20 cellular contexts compared by ENCODE assay signal in genomic region chr2:39409697-39410389, GRCh38. TPM values are rescaled to one million over a fixed set of nuclear protein-coding genes. Genes with fewer than 3 reads are reported as not detected.
DNase-seq lines count a peak whose midpoint lies in the region; ATAC-seq and TF ChIP-seq lines count a peak whose summit lies in the region.
"Had no signal": no experiment of that assay in that cellular context is flagged by ENCODE, and none has a peak within 500 bp of the region (broad histone marks: within the 10 kb centered on the region; RNA-seq: fewer than 3 reads in every experiment).

No MANE protein-coding gene starts in this region.

- no peak for DNase-seq in Right ventricle myocardium superior
- no peak for DNase-seq in right atrium auricular region (ENCODE audit: low spot score)
- peak in 1 of 2 experiments; percentile 28 for DNase-seq in SJSA1 (ENCODE audit: low read depth in 1 of 2, low spot score in 2 of 2)
- DNase-seq in left ventricle myocardium superior, result no peak
- no peak for DNase-seq in medulla oblongata (ENCODE audit: extremely low spot score)
- no peak for DNase-seq in HEK293T (ENCODE audit: extremely low spot score)
- DNase-seq in 8988T, result no peak
- DNase-seq: activated gamma-delta T cell; aorta; CD8-positive, alpha-beta T cell; DND-41; foreskin keratinocyte; NCI-H1930; NCI-H446; posterior cingulate gyrus; stimulated activated CD4-positive, alpha-beta T cell treated with anti-CD3 and anti-CD28 coated beads, Interleukin-15, amount 100 ng/mL, for 24 hours; stimulated activated naive CD8-positive, alpha-beta T cell treated with anti-CD3 and anti-CD28 coated beads, Interleukin-15, Interleukin-2, amounts not matched to agents 100 U/mL and 50 U/mL, for 24 hours; T-helper 9 cell had no signal

- no peaks in the 10 kb centered on the region for H3K36me3 ChIP-seq in right atrium auricular region
- no peaks in the 10 kb centered on the region for H3K36me3 ChIP-seq in SJSA1
- H3K36me3 ChIP-seq: SJCRH30 had no signal

- TF ChIP-seq CTCF in right atrium auricular region (IDR thresholded peaks at IDR 0.05), result no peak

- H3K27ac ChIP-seq in right atrium auricular region (no peak overlapping the region), SJSA1 (peak overlapping the region; percentile 64)
- H3K27ac ChIP-seq: SJCRH30 had no signal

- H3K4me3 ChIP-seq in right atrium auricular region (no peak overlapping the region), SJSA1 (no peak overlapping the region)
- H3K4me3 ChIP-seq: SJCRH30 had no signal

- H3K9me3 ChIP-seq in right atrium auricular region (no peaks in the 10 kb centered on the region), SJSA1 (replicated peaks) (no peaks in the 10 kb centered on the region)

- intact Hi-C loops in Right ventricle myocardium superior (cut with DNase I) (no loop called here), left ventricle myocardium superior (cut with micrococcal nuclease) (no loop called here)

- CTCF ChIA-PET in HEK293T (lab: Yijun Ruan, JAX), result no interaction called here

- POLR2A ChIA-PET in HEK293T (lab: Yijun Ruan, JAX), result interaction anchor here (1.6 kb wide), 1 partner anchor 27 kb away, joined by 4 read pairs; the partner anchor contains the start of gene MAP4K3

- ATAC-seq in Right ventricle myocardium superior (ENCODE audit: poor library complexity), result peak; percentile 37
- ATAC-seq in left ventricle myocardium superior, result peak; percentile 43
- ATAC-seq in HG03045 (IDR thresholded peaks at IDR 0.05; ENCODE audit: unreplicated experiment), result no peak
- ATAC-seq: CD8-positive, alpha-beta T cell; foreskin keratinocyte had no signal

- H3K4me1 ChIP-seq in right atrium auricular region (peaks cover 0 to 86% of the 10 kb centered on the region in 2 donors), SJSA1 (replicated peaks) (peaks cover 45% of the 10 kb centered on the region)

- no peaks in the 10 kb centered on the region for H3K27me3 ChIP-seq in right atrium auricular region
- no peaks in the 10 kb centered on the region for H3K27me3 ChIP-seq in SJSA1 (replicated peaks)
- H3K27me3 ChIP-seq: foreskin keratinocyte, SJCRH30 had no signal

TF ChIP-seq in HEK293T, 16 proteins besides CTCF, POLR2A, EP300 and RAD21:
- TF ChIP-seq SP1 (IDR thresholded peaks at IDR 0.05) (no peak), SUZ12 (IDR thresholded peaks at IDR 0.05) (no peak), ELF4 (IDR thresholded peaks at IDR 0.05) (no peak)

RNA-seq across cellular contexts. Expression of gene MAP4K3, which starts 27.2 kb away (rescaled TPM):
- total RNA-seq in Right ventricle myocardium superior (37.8 TPM), right atrium auricular region (10 to 100 TPM; 26.2 to 28.9 TPM), left ventricle myocardium superior (31.4 TPM)
- 35.6 and 49.5 TPM in 2 replicates for total RNA-seq in SJSA1 (2014; rRNA removed; shearing (Covaris generic))
